In the genomic region with DNA sequence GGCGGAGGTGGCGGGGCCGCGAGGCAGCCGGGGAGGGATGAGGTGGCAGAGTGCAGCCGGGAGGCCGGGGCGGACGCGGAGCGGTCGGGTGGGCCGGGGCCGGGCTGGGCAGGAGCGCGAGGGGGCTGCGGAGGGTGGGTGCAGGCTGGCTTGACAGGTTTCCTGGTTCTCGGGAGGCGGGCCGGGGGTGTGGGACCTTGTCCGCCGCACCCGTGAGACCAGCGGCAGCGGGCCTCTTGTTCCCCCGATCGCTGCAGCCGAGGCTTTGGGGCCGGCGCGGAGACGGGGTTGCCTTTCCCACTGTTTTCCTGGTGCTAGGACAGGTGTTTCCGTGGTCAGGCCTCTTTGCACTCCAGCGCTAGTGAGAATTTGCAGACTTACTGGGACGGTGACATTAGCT, we compare ENCODE assay signal across 8 cellular contexts. TPM values are rescaled to one million over a fixed set of nuclear protein-coding genes. Genes with fewer than 3 reads are reported as not detected.
DNase-seq lines count a peak whose midpoint lies in the region; ATAC-seq and TF ChIP-seq lines count a peak whose summit lies in the region.
"Not testable (repeated sequence)": the region's sequence is repeated elsewhere in the genome, so short reads cannot be mapped to it uniquely, and the experiment has no call there.

No MANE protein-coding gene starts in this region.

- H3K27ac Mint-ChIP-seq in activated CD4-positive, alpha-beta memory T cell treated with anti-CD3 and anti-CD28 coated beads for 36 hours, result peak overlapping the region; percentile 20

- intact Hi-C loops in activated CD4-positive, alpha-beta memory T cell treated with anti-CD3 and anti-CD28 coated beads for 36 hours (cut with micrococcal nuclease), result loop anchor here (1.0 to 2.0 kb wide), 5 partner anchors 32 to 1112 kb away; a partner anchor contains a TSS
- intact Hi-C loops in dorsolateral prefrontal cortex (cut with DNase I), result loop anchor here in 1 of 2 donors (5.0 kb wide), 1 partner anchor 36 kb away; no protein-coding TSS in a partner anchor

- not testable (repeated sequence) for DNase-seq in AG09309 (ENCODE audit: low read depth); kidney epithelial cell (ENCODE audit: low read depth); skeletal muscle cell (ENCODE audit: low read depth)
- DNase-seq in GM19238 (ENCODE audit: insufficient read length, low spot score) (peak; percentile 4), NCI-H524 treated with DMSO at 0.1 percent for 48 hours (lab: John Stamatoyannopoulos, UW) (peak; percentile 16), dorsolateral prefrontal cortex (peak in 7 of 10 donors; percentile 21 to 54 (median 36))
- peak; percentile 42 for DNase-seq in activated CD4-positive, alpha-beta memory T cell treated with anti-CD3 and anti-CD28 coated beads for 36 hours

- peak overlapping the region; percentile 81 for H3K4me3 Mint-ChIP-seq in activated CD4-positive, alpha-beta memory T cell treated with anti-CD3 and anti-CD28 coated beads for 36 hours

- peak; percentile 15 for ATAC-seq in HG03135 (IDR thresholded peaks at IDR 0.05; ENCODE audit: unreplicated experiment)

- not testable (repeated sequence) for H3K36me3 ChIP-seq in kidney epithelial cell (ENCODE audit: control insufficient read depth, insufficient read depth, low read length)

- not testable (repeated sequence) for TF ChIP-seq CTCF in AG09309 (IDR thresholded peaks at IDR 0.05; ENCODE audit: control insufficient read depth, insufficient read depth, low read depth, low read length, missing control alignments); dorsolateral prefrontal cortex (IDR thresholded peaks at IDR 0.05 in 54 of 56, conservative IDR thresholded peaks at IDR 0.05 in 2 of 56; ENCODE audit: low read depth in 1 of 56, partially characterized antibody in 56 of 56); kidney epithelial cell (IDR thresholded peaks at IDR 0.05; ENCODE audit: insufficient read depth, low read length, poor library complexity, severe bottlenecking)

- not testable (repeated sequence) for H3K9me3 Mint-ChIP-seq in activated CD4-positive, alpha-beta memory T cell treated with anti-CD3 and anti-CD28 coated beads for 36 hours

- H3K4me3 ChIP-seq in AG09309 (ENCODE audit: control insufficient read depth, low read depth, low read length) (peak overlapping the region; percentile 78), dorsolateral prefrontal cortex (peak overlapping the region; percentile 45 to 85 (median 71)), kidney epithelial cell (ENCODE audit: low read depth, low read length) (peak overlapping the region; percentile 78), skeletal muscle cell (ENCODE audit: low read depth, low read length) (peak overlapping the region; percentile 61)

- not testable (repeated sequence) for H3K27me3 ChIP-seq in dorsolateral prefrontal cortex; kidney epithelial cell (ENCODE audit: control insufficient read depth, insufficient read depth, low read length)

- CTCF ChIA-PET in activated CD4-positive, alpha-beta memory T cell treated with anti-CD3 and anti-CD28 coated beads for 36 hours (lab: Charles Lee), result not testable (repeated sequence)

- H3K27ac ChIP-seq in dorsolateral prefrontal cortex, result peak overlapping the region in 33 of 59 donors; percentile 24 to 88 (median 70)

- H3K27me3 Mint-ChIP-seq in activated CD4-positive, alpha-beta memory T cell treated with anti-CD3 and anti-CD28 coated beads for 36 hours, result not testable (repeated sequence)

- H3K4me1 Mint-ChIP-seq in activated CD4-positive, alpha-beta memory T cell treated with anti-CD3 and anti-CD28 coated beads for 36 hours (ENCODE audit: low read depth), result peaks cover 13% of the 10 kb centered on the region

- H3K36me3 Mint-ChIP-seq in activated CD4-positive, alpha-beta memory T cell treated with anti-CD3 and anti-CD28 coated beads for 36 hours, result not testable (repeated sequence)

- POLR2A ChIA-PET in activated CD4-positive, alpha-beta memory T cell treated with anti-CD3 and anti-CD28 coated beads for 36 hours (lab: Charles Lee), result interaction anchor here (2.1 to 3.8 kb wide), 2 partner anchors 32 to 135 kb away, joined by 6 to 15 read pairs; a partner anchor contains a TSS

RNA-seq across cellular contexts. Expression of a gene that starts 32.3 kb away (rescaled TPM):
- total RNA-seq in activated CD4-positive, alpha-beta memory T cell treated with anti-CD3 and anti-CD28 coated beads for 36 hours, result 1 to 10 TPM; 8.2 to 8.7 TPM
- total RNA-seq in dorsolateral prefrontal cortex (10 to 100 TPM in 119 of 120 experiments, 1 to 10 TPM in 1; 7.9 to 37.1 (median 22.1) TPM), kidney epithelial cell (6.5 and 8.8 TPM in 2 replicates)

RNA-seq across cellular contexts. Expression of a gene that starts 47.9 kb away (rescaled TPM):
- 1 to 10 TPM; 3.3 to 4.2 TPM for total RNA-seq in activated CD4-positive, alpha-beta memory T cell treated with anti-CD3 and anti-CD28 coated beads for 36 hours
- total RNA-seq in dorsolateral prefrontal cortex (10 to 100 TPM in 118 of 120 experiments, 1 to 10 TPM in 2; 7.9 to 35.1 (median 17.4) TPM), kidney epithelial cell (6.4 TPM in 2 replicates)
